Comparison of ENCODE assay signal across 1 cellular context in genomic region chr1:65310078-65310587, GRCh38.
A peak's percentile ranks its signal among the peaks of the same experiment; 100 is the strongest.
TF ChIP-seq lines count a peak whose summit lies in the region.

No MANE protein-coding gene starts in this region.

TF ChIP-seq in HEK293, 187 proteins besides CTCF, POLR2A, EP300 and RAD21 (continued from another document):
- no peak for TF ChIP-seq PATZ1 (tag by site-specific recombination; IDR thresholded peaks at IDR 0.05)
- TF ChIP-seq IKZF3 (tag by site-specific recombination; IDR thresholded peaks at IDR 0.05): no peak
- TF ChIP-seq KLF10 (tag by site-specific recombination; IDR thresholded peaks at IDR 0.05): 0 out of 2 replicates have a peak, but pooled peaks have one; percentile 14
- no peak for TF ChIP-seq KLF8 (tag by site-specific recombination; IDR thresholded peaks at IDR 0.05)
- TF ChIP-seq ZNF133 (tag by site-specific recombination; IDR thresholded peaks at IDR 0.05): no peak
- no peak for TF ChIP-seq YY1 (tag by site-specific recombination; IDR thresholded peaks at IDR 0.05)
- TF ChIP-seq ZBTB8A (tag by site-specific recombination; IDR thresholded peaks at IDR 0.05): no peak
- TF ChIP-seq ZBTB44 (tag by site-specific recombination; IDR thresholded peaks at IDR 0.05): peak; percentile 58; the same call in 1 of the 2 replicates
- TF ChIP-seq ZSCAN18 (tag by site-specific recombination; IDR thresholded peaks at IDR 0.05): no peak
- TF ChIP-seq GFI1B (tag by site-specific recombination; IDR thresholded peaks at IDR 0.05): no peak
- TF ChIP-seq BCL6B (tag by site-specific recombination; IDR thresholded peaks at IDR 0.05): no peak
- no peak for TF ChIP-seq ZNF114 (tag by site-specific recombination; IDR thresholded peaks at IDR 0.05)
- no peak for TF ChIP-seq PRDM2 (tag by site-specific recombination; IDR thresholded peaks at IDR 0.05; ENCODE audit: borderline replicate concordance)
- no peak for TF ChIP-seq ZNF24 (tag by site-specific recombination; IDR thresholded peaks at IDR 0.05)
- TF ChIP-seq ZNF670 (tag by site-specific recombination; IDR thresholded peaks at IDR 0.05; ENCODE audit: low read depth): no peak
- TF ChIP-seq SETDB1 (IDR thresholded peaks at IDR 0.05; ENCODE audit: insufficient read length, low read length): no peak
- no peak for TF ChIP-seq OSR2 (tag by site-specific recombination; IDR thresholded peaks at IDR 0.05)
- TF ChIP-seq ZNF398 (tag by site-specific recombination; IDR thresholded peaks at IDR 0.05): peak; percentile 80
- TF ChIP-seq OVOL3 (tag by site-specific recombination; IDR thresholded peaks at IDR 0.05): no peak
- no peak for TF ChIP-seq ZIC2 (tag by site-specific recombination; IDR thresholded peaks at IDR 0.05)
- no peak for TF ChIP-seq HIC1 (tag by site-specific recombination; IDR thresholded peaks at IDR 0.05)
- TF ChIP-seq ZEB2 (tag by site-specific recombination; IDR thresholded peaks at IDR 0.05): peak; percentile 5; the same call in 1 of the 2 replicates
- TF ChIP-seq ZNF830 (tag by site-specific recombination; IDR thresholded peaks at IDR 0.05; ENCODE audit: low read depth): no peak
- no peak for TF ChIP-seq ZBTB21 (tag by site-specific recombination; IDR thresholded peaks at IDR 0.05)
- TF ChIP-seq ZNF184 (tag by site-specific recombination; IDR thresholded peaks at IDR 0.05): no peak
- 0 out of 2 replicates have a peak, but pooled peaks have one; percentile 0 for TF ChIP-seq KLF16 (tag by site-specific recombination; IDR thresholded peaks at IDR 0.05)
- no peak for TF ChIP-seq ZNF426 (tag by site-specific recombination; IDR thresholded peaks at IDR 0.05)
- TF ChIP-seq ZNF16 (tag by site-specific recombination; IDR thresholded peaks at IDR 0.05; ENCODE audit: low read depth): no peak
- TF ChIP-seq ZNF132 (tag by site-specific recombination; IDR thresholded peaks at IDR 0.05; ENCODE audit: borderline replicate concordance): no peak
